ENCODE assay signal across 9 cellular contexts in the genomic region with DNA sequence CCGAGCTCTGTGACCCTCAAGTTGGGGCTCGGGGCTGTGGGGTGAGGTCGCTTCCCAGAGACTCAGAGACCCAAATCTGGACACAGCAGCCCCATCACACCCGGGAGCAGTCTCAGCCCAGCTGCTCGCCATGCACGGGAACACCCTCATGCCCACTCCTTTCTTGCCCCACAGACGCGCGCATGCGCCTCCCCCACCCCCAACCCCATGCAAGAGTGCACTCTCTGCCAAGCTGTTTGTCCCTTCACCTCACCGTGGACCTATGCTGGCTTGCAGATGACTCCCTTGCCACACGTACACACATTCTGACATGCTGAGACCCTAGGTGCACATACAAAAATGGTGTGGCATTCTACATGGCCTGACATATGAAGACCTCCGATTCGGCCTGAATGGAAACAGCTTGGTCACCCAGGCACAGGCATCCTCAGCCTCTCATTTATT. TPM values are rescaled to one million over a fixed set of nuclear protein-coding genes. Genes with fewer than 3 reads are reported as not detected.
DNase-seq lines count a peak whose midpoint lies in the region; ATAC-seq and TF ChIP-seq lines count a peak whose summit lies in the region.
"Had no signal": no experiment of that assay in that cellular context is flagged by ENCODE, and none has a peak within 500 bp of the region (broad histone marks: within the 10 kb centered on the region; RNA-seq: fewer than 3 reads in every experiment).

No MANE protein-coding gene starts in this region.

- peak overlapping the region; percentile 87 for H3K4me3 Mint-ChIP-seq in activated naive CD8-positive, alpha-beta T cell

- H3K9me3 ChIP-seq in iPS-18a (ENCODE audit: control insufficient read depth, low read depth, low read length) (no peaks in the 10 kb centered on the region), thoracic aorta (no peaks in the 10 kb centered on the region)

- H3K9ac ChIP-seq in iPS-18a (ENCODE audit: low read length) = peak overlapping the region; percentile 22

- peaks cover 64% of the 10 kb centered on the region for H3K4me1 Mint-ChIP-seq in activated naive CD8-positive, alpha-beta T cell (ENCODE audit: low read depth)

- H3K27me3 ChIP-seq in iPS-18a (ENCODE audit: control insufficient read depth, insufficient read depth, low read length) = no peaks in the 10 kb centered on the region
- peaks cover 5% of the 10 kb centered on the region for H3K27me3 ChIP-seq in thoracic aorta (replicated peaks; ENCODE audit: insufficient read depth)

- peak overlapping the region; percentile 97 for H3K27ac Mint-ChIP-seq in activated naive CD8-positive, alpha-beta T cell

- peaks cover 2% of the 10 kb centered on the region for H3K36me3 Mint-ChIP-seq in activated naive CD8-positive, alpha-beta T cell

- ATAC-seq in thoracic aorta (ENCODE audit: insufficient number of reproducible peaks, low FRiP score, low read depth) (peak; percentile 13), GM21526 (IDR thresholded peaks at IDR 0.05; ENCODE audit: low FRiP score, unreplicated experiment) (no peak)

- TF ChIP-seq CTCF in thoracic aorta (IDR thresholded peaks at IDR 0.05) = no peak

- H3K4me3 ChIP-seq in iPS-18a (ENCODE audit: low read length) = no peak overlapping the region
- peak overlapping the region; percentile 71 for H3K4me3 ChIP-seq in thoracic aorta

- H3K4me1 ChIP-seq in iPS-18a (ENCODE audit: control insufficient read depth, low read depth, low read length) (peaks cover 20% of the 10 kb centered on the region), thoracic aorta (ENCODE audit: control insufficient read depth in 1 of 2, low read depth in 2 of 2) (peaks cover 11 to 36% of the 10 kb centered on the region in 2 donors)

- H3K27me3 Mint-ChIP-seq in activated naive CD8-positive, alpha-beta T cell = no peaks in the 10 kb centered on the region

- peak; percentile 57 for DNase-seq in activated CD4-positive, alpha-beta T cell treated with anti-CD3 and anti-CD28 coated beads for 48 hours
- DNase-seq in activated CD4-positive, alpha-beta T cell treated with anti-CD3 and anti-CD28 coated beads for 1 hour = no peak
- DNase-seq in thoracic aorta (ENCODE audit: low spot score) (no peak), GM19238 (ENCODE audit: insufficient read length, low spot score) (no peak)
- DNase-seq in activated CD4-positive, CD25-positive, alpha-beta regulatory T cell treated with anti-CD3 and anti-CD28 coated beads, Interleukin-2, amount 50 U/mL, for 72 hours = no peak
- DNase-seq: NCI-H187 treated with DMSO at 0.1 percent for 48 hours had no signal

- H3K9me3 Mint-ChIP-seq in activated naive CD8-positive, alpha-beta T cell (ENCODE audit: low read depth) = no peaks in the 10 kb centered on the region

- H3K36me3 ChIP-seq in iPS-18a (ENCODE audit: control insufficient read depth, low read depth, low read length) (no peaks in the 10 kb centered on the region), thoracic aorta (no peaks in the 10 kb centered on the region)

- H3K27ac ChIP-seq in iPS-18a (ENCODE audit: low read length) (peak overlapping the region; percentile 39), thoracic aorta (peak overlapping the region; percentile 7 to 9)

RNA-seq across cellular contexts. Expression of a gene that starts 0.5 kb away (rescaled TPM):
- total RNA-seq in thoracic aorta = 10 to 100 TPM; 22.9 to 32.4 TPM

RNA-seq across cellular contexts. Expression of a gene that starts 18.9 kb away (rescaled TPM):
- 1 to 10 TPM; 7.7 to 7.8 TPM for total RNA-seq in thoracic aorta

RNA-seq across cellular contexts. Expression of a gene that starts 25.6 kb away (rescaled TPM):
- total RNA-seq in thoracic aorta = under 1 TPM in 1 of 2 donors, not detected in 1; 0.27 TPM

RNA-seq across cellular contexts. Expression of a gene that starts 27.6 kb away (rescaled TPM):
- total RNA-seq in thoracic aorta = 10 to 100 TPM; 35.0 to 48.1 TPM

RNA-seq across cellular contexts. Expression of a gene that starts 28.4 kb away (rescaled TPM):
- total RNA-seq in thoracic aorta = 100 to 1,000 TPM in 1 of 2 donors, 10 to 100 TPM in 1; 65.4 to 155 TPM
